In the genomic region with DNA sequence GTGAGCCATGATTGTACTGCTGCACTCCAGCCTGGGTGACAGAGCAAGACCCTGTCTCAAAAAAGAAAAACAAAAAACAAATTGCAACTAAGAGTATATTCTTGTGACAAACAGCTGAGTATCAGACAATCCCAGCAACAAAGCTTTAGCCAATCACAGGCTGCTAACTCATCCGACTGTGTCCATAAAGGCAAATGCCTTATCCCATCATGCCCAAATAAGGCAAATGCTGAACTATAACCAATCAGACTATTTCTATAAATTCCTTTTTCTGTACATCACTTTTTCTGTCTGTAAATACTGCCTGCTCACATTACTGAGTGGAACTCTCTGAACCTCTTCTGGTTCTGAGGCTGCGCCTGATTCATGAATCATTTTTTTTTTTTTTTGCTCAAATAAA, we compare ENCODE assay signal across 35 cellular contexts. TPM values are rescaled to one million over a fixed set of nuclear protein-coding genes. Genes with fewer than 3 reads are reported as not detected.
"Had no signal": no experiment of that assay in that cellular context is flagged by ENCODE, and none has a peak within 500 bp of the region (broad histone marks: within the 10 kb centered on the region; RNA-seq: fewer than 3 reads in every experiment).

No MANE protein-coding gene starts in this region.

- ATAC-seq: activated naive CD4-positive, alpha-beta T cell treated with anti-CD3 and anti-CD28 coated beads, Interleukin-2, amount 50 U/mL, for 72 hours; activated naive CD8-positive, alpha-beta T cell treated with anti-CD3 and anti-CD28 coated beads, Interleukin-2, amount 50 U/mL, for 24 hours; activated T-cell treated with anti-CD3 and anti-CD28 coated beads, Interleukin-2, amount 50 U/mL, for 4 hours; activated T-cell treated with anti-CD3 and anti-CD28 coated beads, Interleukin-2, amount 50 U/mL, for 72 hours; activated T-helper 17 cell treated with anti-CD3 and anti-CD28 coated beads, Interleukin-2, amount 50 U/mL, for 72 hours; body of pancreas had no signal

- H3K9me3 ChIP-seq: adrenal gland, ascending aorta, body of pancreas, breast epithelium had no signal

- H3K4me1 ChIP-seq: adrenal gland, ascending aorta, body of pancreas, breast epithelium had no signal

- H3K27me3 ChIP-seq: adrenal gland, ascending aorta, body of pancreas, brain microvascular endothelial cell, breast epithelium, cardiac muscle cell had no signal

- H3K4me3 ChIP-seq: adrenal gland, ascending aorta, body of pancreas, breast epithelium, cardiac muscle cell had no signal

- H3K36me3 ChIP-seq: adrenal gland, ascending aorta, brain microvascular endothelial cell, breast epithelium, cardiac muscle cell had no signal

- DNase-seq: activated effector memory CD4-positive, alpha-beta T cell treated with anti-CD3 and anti-CD28 coated beads, Interleukin-2, amount 50 U/mL, for 16 hours; activated effector memory CD4-positive, alpha-beta T cell treated with Interleukin-2 at 50 U/mL for 16 hours; activated gamma-delta T cell; activated gamma-delta T cell treated with Interleukin-2 at 50 U/mL for 16 hours; activated naive CD4-positive, alpha-beta T cell; activated naive CD4-positive, alpha-beta T cell treated with anti-CD3 and anti-CD28 coated beads for 36 hours; activated naive CD4-positive, alpha-beta T cell treated with anti-CD3 and anti-CD28 coated beads, Interleukin-2, amount 10 ng/mL, durations not matched to agents 7 days and 5 days; activated naive CD4-positive, alpha-beta T cell treated with anti-CD3 and anti-CD28 coated beads, Interleukin-2, amount 50 U/mL, for 16 hours; activated naive CD4-positive, alpha-beta T cell treated with Interleukin-2 at 50 U/mL for 16 hours; activated naive CD8-positive, alpha-beta T cell treated with anti-CD3 and anti-CD28 coated beads for 36 hours; activated naive CD8-positive, alpha-beta T cell treated with anti-CD3 and anti-CD28 coated beads, Interleukin-2, amount 10 ng/mL, durations not matched to agents 7 days and 5 days; activated naive CD8-positive, alpha-beta T cell treated with anti-CD3 and anti-CD28 coated beads, Interleukin-2, amount 50 U/mL, for 24 hours; activated T-cell treated with anti-CD3 and anti-CD28 coated beads, Interleukin-2, amount 50 U/mL, for 24 hours; activated T-cell treated with anti-CD3 and anti-CD28 coated beads, Interleukin-2, amount 50 U/mL, for 4 hours; activated T-cell treated with anti-CD3 and anti-CD28 coated beads, Interleukin-2, amount 50 U/mL, for 48 hours; activated T-cell treated with anti-CD3 and anti-CD28 coated beads, Interleukin-2, amount 50 U/mL, for 72 hours; adrenal gland; amniotic stem cell; amygdala; anterior cingulate cortex; aorta; body of pancreas; brain microvascular endothelial cell; caudate nucleus; central memory CD4-positive, alpha-beta T cell; cerebellar nuclear complex had no signal

- FAIRE-seq: astrocyte, bronchial epithelial cell had no signal

- H3K27ac ChIP-seq: adrenal gland, ascending aorta, body of pancreas, brain microvascular endothelial cell, breast epithelium, cardiac muscle cell had no signal

RNA-seq across cellular contexts. Expression of a gene that starts 37.5 kb away (rescaled TPM):
- total RNA-seq: activated naive CD4-positive, alpha-beta T cell treated with anti-CD3 and anti-CD28 coated beads for 36 hours; activated naive CD8-positive, alpha-beta T cell treated with anti-CD3 and anti-CD28 coated beads, Interleukin-2, amount 10 ng/mL, durations not matched to agents 7 days and 5 days; activated T-helper 17 cell treated with anti-CD3 and anti-CD28 coated beads, Interleukin-2, amount 50 U/mL, for 72 hours; ascending aorta; body of pancreas; bronchial epithelial cell; cardiac muscle cell; cardiac septum; chondrocyte had no signal
- polyA plus RNA-seq: cardiac muscle cell had no signal
